In genomic region chr14:91980157-91980556, GRCh38 we compare ENCODE assay signal across 9 cellular contexts. TPM values are rescaled to one million over a fixed set of nuclear protein-coding genes. Genes with fewer than 3 reads are reported as not detected.
DNase-seq lines count a peak whose midpoint lies in the region; ATAC-seq and TF ChIP-seq lines count a peak whose summit lies in the region.
"Had no signal": no experiment of that assay in that cellular context is flagged by ENCODE, and none has a peak within 500 bp of the region (broad histone marks: within the 10 kb centered on the region; RNA-seq: fewer than 3 reads in every experiment).

No MANE protein-coding gene starts in this region.

- peak; percentile 63 for ATAC-seq in HG03159 (IDR thresholded peaks at IDR 0.05; ENCODE audit: unreplicated experiment)
- ATAC-seq in naive thymus-derived CD4-positive, alpha-beta T cell = peak; percentile 72

- POLR2A ChIA-PET in activated CD4-positive, alpha-beta memory T cell treated with anti-CD3 and anti-CD28 coated beads, Interleukin-2, amount 10 ng/mL, durations not matched to agents 7 days and 5 days (lab: Charles Lee) = interaction anchor here (1.3 kb wide), 1 partner anchor 113 kb away, joined by 3 read pairs; the partner anchor contains the start of gene TC2N
- POLR2A ChIA-PET in activated CD4-positive, alpha-beta memory T cell treated with anti-CD3 and anti-CD28 coated beads for 36 hours (lab: Charles Lee) = interaction anchor here (0.6 to 1.0 kb wide), 3 partner anchors 13 to 18 kb away, joined by 3 to 5 read pairs (median 3); no protein-coding TSS in a partner anchor
- POLR2A ChIA-PET in naive thymus-derived CD4-positive, alpha-beta T cell (lab: Charles Lee) = interaction anchor here (1.6 kb wide), 1 partner anchor 8 kb away, joined by 3 read pairs; no protein-coding TSS in a partner anchor

- no peak overlapping the region for H3K27ac ChIP-seq in naive thymus-derived CD4-positive, alpha-beta T cell (ENCODE audit: low read depth, low read length)
- H3K27ac ChIP-seq in WERI-Rb-1 = no peak overlapping the region

- no peaks in the 10 kb centered on the region for H3K27me3 ChIP-seq in naive thymus-derived CD4-positive, alpha-beta T cell (ENCODE audit: control insufficient read depth in 2 of 2, insufficient read depth in 2 of 2, low read length in 2 of 2)
- no peaks in the 10 kb centered on the region for H3K27me3 ChIP-seq in WERI-Rb-1 (ENCODE audit: insufficient read depth, low read depth, severe bottlenecking)

- H3K9me3 Mint-ChIP-seq in activated CD4-positive, alpha-beta memory T cell treated with anti-CD3 and anti-CD28 coated beads, Interleukin-2, amount 10 ng/mL, durations not matched to agents 7 days and 5 days = no peaks in the 10 kb centered on the region
- no peaks in the 10 kb centered on the region for H3K9me3 Mint-ChIP-seq in activated CD4-positive, alpha-beta memory T cell treated with anti-CD3 and anti-CD28 coated beads for 36 hours
- H3K9me3 Mint-ChIP-seq in activated naive CD8-positive, alpha-beta T cell (ENCODE audit: low read depth) = no peaks in the 10 kb centered on the region
- H3K9me3 Mint-ChIP-seq in naive thymus-derived CD4-positive, alpha-beta T cell = peaks cover 0 to 2% (median 0%) of the 10 kb centered on the region in 11 donors

- H3K36me3 ChIP-seq in naive thymus-derived CD4-positive, alpha-beta T cell (ENCODE audit: control insufficient read depth in 2 of 3, insufficient read depth in 3 of 3, low read length in 3 of 3) = peaks cover 3 to 25% (median 6%) of the 10 kb centered on the region in 3 experiments
- H3K36me3 ChIP-seq in WERI-Rb-1 = peaks cover 9% of the 10 kb centered on the region

- H3K27ac Mint-ChIP-seq in activated CD4-positive, alpha-beta memory T cell treated with anti-CD3 and anti-CD28 coated beads, Interleukin-2, amount 10 ng/mL, durations not matched to agents 7 days and 5 days = peak overlapping the region; percentile 10
- H3K27ac Mint-ChIP-seq in activated CD4-positive, alpha-beta memory T cell treated with anti-CD3 and anti-CD28 coated beads for 36 hours = no peak overlapping the region
- peak overlapping the region; percentile 91 for H3K27ac Mint-ChIP-seq in activated naive CD8-positive, alpha-beta T cell
- peak overlapping the region in 3 of 9 donors; percentile 33 to 90 (median 47) for H3K27ac Mint-ChIP-seq in naive thymus-derived CD4-positive, alpha-beta T cell

- no peaks in the 10 kb centered on the region for H3K9me3 ChIP-seq in naive thymus-derived CD4-positive, alpha-beta T cell (ENCODE audit: control insufficient read depth in 2 of 3, low read length in 3 of 3)
- no peaks in the 10 kb centered on the region for H3K9me3 ChIP-seq in WERI-Rb-1 (ENCODE audit: severe bottlenecking)

- peaks cover 36% of the 10 kb centered on the region for H3K4me1 Mint-ChIP-seq in activated CD4-positive, alpha-beta memory T cell treated with anti-CD3 and anti-CD28 coated beads, Interleukin-2, amount 10 ng/mL, durations not matched to agents 7 days and 5 days
- peaks cover 42% of the 10 kb centered on the region for H3K4me1 Mint-ChIP-seq in activated CD4-positive, alpha-beta memory T cell treated with anti-CD3 and anti-CD28 coated beads for 36 hours (ENCODE audit: low read depth)
- peaks cover 32% of the 10 kb centered on the region for H3K4me1 Mint-ChIP-seq in activated naive CD8-positive, alpha-beta T cell (ENCODE audit: low read depth)
- peaks cover 4 to 22% (median 11%) of the 10 kb centered on the region in 7 donors for H3K4me1 Mint-ChIP-seq in naive thymus-derived CD4-positive, alpha-beta T cell
- H3K4me1 Mint-ChIP-seq: neural crest cell had no signal

- no peaks in the 10 kb centered on the region for H3K27me3 Mint-ChIP-seq in activated CD4-positive, alpha-beta memory T cell treated with anti-CD3 and anti-CD28 coated beads, Interleukin-2, amount 10 ng/mL, durations not matched to agents 7 days and 5 days
- H3K27me3 Mint-ChIP-seq in activated CD4-positive, alpha-beta memory T cell treated with anti-CD3 and anti-CD28 coated beads for 36 hours = no peaks in the 10 kb centered on the region
- no peaks in the 10 kb centered on the region for H3K27me3 Mint-ChIP-seq in activated naive CD8-positive, alpha-beta T cell
- H3K27me3 Mint-ChIP-seq in naive thymus-derived CD4-positive, alpha-beta T cell = no peaks in the 10 kb centered on the region

- no peak overlapping the region for H3K4me3 Mint-ChIP-seq in activated CD4-positive, alpha-beta memory T cell treated with anti-CD3 and anti-CD28 coated beads, Interleukin-2, amount 10 ng/mL, durations not matched to agents 7 days and 5 days
- H3K4me3 Mint-ChIP-seq in activated CD4-positive, alpha-beta memory T cell treated with anti-CD3 and anti-CD28 coated beads for 36 hours = no peak overlapping the region
- H3K4me3 Mint-ChIP-seq in activated naive CD8-positive, alpha-beta T cell = peak overlapping the region; percentile 41
- H3K4me3 Mint-ChIP-seq in naive thymus-derived CD4-positive, alpha-beta T cell = no peak overlapping the region
- H3K4me3 Mint-ChIP-seq: neural crest cell had no signal

- H3K4me3 ChIP-seq in naive thymus-derived CD4-positive, alpha-beta T cell (ENCODE audit: low read length) = no peak overlapping the region
- no peak overlapping the region for H3K4me3 ChIP-seq in WERI-Rb-1 (ENCODE audit: low read depth, low read length)

- CTCF ChIA-PET in activated CD4-positive, alpha-beta memory T cell treated with anti-CD3 and anti-CD28 coated beads, Interleukin-2, amount 10 ng/mL, durations not matched to agents 7 days and 5 days (lab: Charles Lee) = interaction anchor here (0.5 to 1.8 kb wide), 2 partner anchors 17 to 67 kb away, joined by 3 to 14 read pairs; no protein-coding TSS in a partner anchor
- CTCF ChIA-PET in activated CD4-positive, alpha-beta memory T cell treated with anti-CD3 and anti-CD28 coated beads for 36 hours (lab: Charles Lee) = interaction anchor here (2.5 kb wide), 1 partner anchor 17 kb away, joined by 9 read pairs; no protein-coding TSS in a partner anchor
- CTCF ChIA-PET in naive thymus-derived CD4-positive, alpha-beta T cell (lab: Charles Lee) = no interaction called here

- H3K36me3 Mint-ChIP-seq in activated CD4-positive, alpha-beta memory T cell treated with anti-CD3 and anti-CD28 coated beads, Interleukin-2, amount 10 ng/mL, durations not matched to agents 7 days and 5 days (ENCODE audit: low read depth) = peaks cover 33% of the 10 kb centered on the region
- peaks cover 28% of the 10 kb centered on the region for H3K36me3 Mint-ChIP-seq in activated CD4-positive, alpha-beta memory T cell treated with anti-CD3 and anti-CD28 coated beads for 36 hours
- peaks cover 12% of the 10 kb centered on the region for H3K36me3 Mint-ChIP-seq in activated naive CD8-positive, alpha-beta T cell
- peaks cover 5 to 53% (median 31%) of the 10 kb centered on the region in 5 donors for H3K36me3 Mint-ChIP-seq in naive thymus-derived CD4-positive, alpha-beta T cell

- DNase-seq in activated CD4-positive, alpha-beta memory T cell treated with anti-CD3 and anti-CD28 coated beads, Interleukin-2, amount 10 ng/mL, durations not matched to agents 7 days and 5 days = no peak
- DNase-seq in activated CD4-positive, alpha-beta memory T cell treated with anti-CD3 and anti-CD28 coated beads for 36 hours = no peak
- DNase-seq in naive thymus-derived CD4-positive, alpha-beta T cell = no peak
- DNase-seq in islet precursor cell (no peak), WERI-Rb-1 (no peak), NCI-H446 treated with DMSO at 0.1 percent for 48 hours (lab: John Stamatoyannopoulos, UW) (no peak)

- intact Hi-C loops in activated CD4-positive, alpha-beta memory T cell treated with anti-CD3 and anti-CD28 coated beads for 36 hours (cut with micrococcal nuclease) = loop anchor here (1.0 to 5.0 kb wide), 3 partner anchors 13 to 108 kb away; no protein-coding TSS in a partner anchor
- intact Hi-C loops in naive thymus-derived CD4-positive, alpha-beta T cell (cut with micrococcal nuclease) = no loop called here

- no peak for TF ChIP-seq CTCF in WERI-Rb-1 (IDR thresholded peaks at IDR 0.05; ENCODE audit: low read depth, low read length)

- H3K4me1 ChIP-seq in naive thymus-derived CD4-positive, alpha-beta T cell (ENCODE audit: control insufficient read depth in 2 of 2, insufficient read depth in 2 of 2, low read length in 2 of 2) = no peaks in the 10 kb centered on the region

RNA-seq across cellular contexts. Expression of gene FBLN5, which starts 32.7 kb away (rescaled TPM):
- 1 to 10 TPM; 2.0 to 2.5 TPM for total RNA-seq in activated CD4-positive, alpha-beta memory T cell treated with anti-CD3 and anti-CD28 coated beads, Interleukin-2, amount 10 ng/mL, durations not matched to agents 7 days and 5 days
- total RNA-seq in activated CD4-positive, alpha-beta memory T cell treated with anti-CD3 and anti-CD28 coated beads for 36 hours = 1 to 10 TPM; 1.9 TPM
- total RNA-seq in naive thymus-derived CD4-positive, alpha-beta T cell = 10 to 100 TPM in 2 of 5 experiments, 1 to 10 TPM in 3; 2.9 to 11.7 (median 7.2) TPM
- 10 to 100 TPM; 30.5 to 53.3 TPM for polyA plus RNA-seq in naive thymus-derived CD4-positive, alpha-beta T cell

RNA-seq across cellular contexts. Expression of gene TRIP11, which starts 59.7 kb away (rescaled TPM):
- 10 to 100 TPM; 44.4 to 46.0 TPM for total RNA-seq in activated CD4-positive, alpha-beta memory T cell treated with anti-CD3 and anti-CD28 coated beads, Interleukin-2, amount 10 ng/mL, durations not matched to agents 7 days and 5 days
- total RNA-seq in activated CD4-positive, alpha-beta memory T cell treated with anti-CD3 and anti-CD28 coated beads for 36 hours = 10 to 100 TPM; 35.9 to 37.0 TPM
- 10 to 100 TPM; 34.1 to 72.4 (median 58.4) TPM for total RNA-seq in naive thymus-derived CD4-positive, alpha-beta T cell
- 10 to 100 TPM; 46.1 to 74.8 TPM for polyA plus RNA-seq in naive thymus-derived CD4-positive, alpha-beta T cell
